22 cellular contexts compared by ENCODE assay signal in the genomic region with DNA sequence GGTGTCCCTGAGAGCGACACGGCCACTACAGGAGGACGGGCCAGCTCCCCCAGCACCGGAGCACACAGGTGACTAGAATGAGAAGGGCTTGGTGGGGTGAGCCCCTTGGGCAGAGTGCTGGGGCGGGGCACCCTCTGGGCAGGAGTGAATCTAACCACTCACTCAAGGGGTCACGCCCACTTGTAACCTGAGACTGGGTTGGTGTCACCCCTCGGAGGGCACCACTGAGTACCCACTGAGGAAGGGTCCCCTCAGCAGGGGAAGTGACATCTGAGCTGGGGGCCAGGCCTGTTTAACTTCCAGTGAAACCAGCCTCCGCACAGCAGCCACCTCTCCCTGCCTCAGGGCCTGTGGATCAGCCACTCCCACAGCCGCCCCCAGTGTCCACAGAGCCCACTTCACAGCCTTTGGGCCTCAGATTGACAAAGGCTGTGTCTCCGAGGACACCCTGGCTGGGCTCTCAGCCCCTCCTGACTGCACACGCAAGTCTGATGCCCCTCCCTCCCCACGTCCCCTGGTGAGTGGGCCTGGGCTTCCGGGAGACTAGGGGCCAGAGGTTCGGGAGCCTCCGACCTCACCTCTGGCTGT. TPM values are rescaled to one million over a fixed set of nuclear protein-coding genes. Genes with fewer than 3 reads are reported as not detected.
DNase-seq lines count a peak whose midpoint lies in the region; ATAC-seq and TF ChIP-seq lines count a peak whose summit lies in the region.
"Had no signal": no experiment of that assay in that cellular context is flagged by ENCODE, and none has a peak within 500 bp of the region (broad histone marks: within the 10 kb centered on the region; RNA-seq: fewer than 3 reads in every experiment).

No MANE protein-coding gene starts in this region.

- ATAC-seq in HCT116 (no peak; the same call in 1 of the 2 replicates), GM19397 (IDR thresholded peaks at IDR 0.05; ENCODE audit: unreplicated experiment) (no peak), left cardiac atrium (no peak)
- ATAC-seq: A549, Right ventricle myocardium inferior had no signal

- no peak for DNase-seq in HCT116 (ENCODE audit: low read depth, low spot score)
- DNase-seq in hepatocyte (ENCODE audit: low spot score) = peak; percentile 3
- peak; percentile 84 for DNase-seq in osteoblast (ENCODE audit: insufficient read length, low spot score, missing footprints)
- DNase-seq in tibial artery = no peak
- no peak for DNase-seq in mesenteric fat pad (ENCODE audit: low spot score)
- DNase-seq in left cardiac atrium = no peak
- DNase-seq: CD4-positive, alpha-beta memory T cell; DMS153; GF-D8; Karpas-422; NCI-H1092 treated with DMSO at 0.1 percent for 48 hours; NCI-H146; NCI-H2029 treated with DMSO at 0.1 percent for 48 hours; NCI-H446 treated with DMSO at 0.1 percent for 48 hours; Peyer's patch had no signal

- H3K27me3 ChIP-seq in HCT116 (ENCODE audit: insufficient read depth, low read length) (no peaks in the 10 kb centered on the region), hepatocyte (no peaks in the 10 kb centered on the region), osteoblast (ENCODE audit: insufficient read depth, low read length) (no peaks in the 10 kb centered on the region), tibial artery (no peaks in the 10 kb centered on the region)
- H3K27me3 ChIP-seq: Peyer's patch had no signal

- no peak overlapping the region for H3K4me2 ChIP-seq in HCT116 (ENCODE audit: low read length)
- H3K4me2 ChIP-seq in hepatocyte = no peak overlapping the region
- no peak overlapping the region for H3K4me2 ChIP-seq in osteoblast (ENCODE audit: insufficient read depth, low read length)
- H3K4me2 ChIP-seq: A549 had no signal

- TF ChIP-seq RAD21 in HCT116 (IDR thresholded peaks at IDR 0.05; ENCODE audit: low read depth) = no peak

- BruUV-seq in HCT116 (replicated peaks; lab: Mats Ljungman, UMichigan) = no TSS peak

- H3K27ac ChIP-seq in HCT116 (ENCODE audit: low read depth, low read length) = peak overlapping the region; percentile 18; the same call in 1 of the 2 replicates
- peak overlapping the region; percentile 88 for H3K27ac ChIP-seq in angular gyrus (ENCODE audit: low read depth, low read length)
- H3K27ac ChIP-seq in hepatocyte = no peak overlapping the region
- H3K27ac ChIP-seq in osteoblast (ENCODE audit: low read depth, low read length) = no peak overlapping the region
- no peak overlapping the region for H3K27ac ChIP-seq in tibial artery
- H3K27ac ChIP-seq: Peyer's patch had no signal

- POLR2A ChIA-PET in HCT116 (lab: Charles Lee) = no interaction called here

- no peaks in the 10 kb centered on the region for H3K9me3 ChIP-seq in HCT116 (ENCODE audit: control insufficient read depth in 1 of 2, insufficient read depth in 1 of 2, low read depth in 1 of 2, low read length in 2 of 2)
- no peaks in the 10 kb centered on the region for H3K9me3 ChIP-seq in hepatocyte (ENCODE audit: low read depth)
- H3K9me3 ChIP-seq in osteoblast (ENCODE audit: low read depth, low read length) = no peaks in the 10 kb centered on the region
- no peaks in the 10 kb centered on the region for H3K9me3 ChIP-seq in tibial artery
- H3K9me3 ChIP-seq: A549, Peyer's patch had no signal

- no peak overlapping the region for H2AFZ ChIP-seq in HCT116 (ENCODE audit: low read depth, low read length, poor library complexity, severe bottlenecking)
- H2AFZ ChIP-seq in hepatocyte = no peak overlapping the region
- H2AFZ ChIP-seq in osteoblast (ENCODE audit: low read length) = no peak overlapping the region

- H4K20me1 ChIP-seq in HCT116 (ENCODE audit: insufficient read depth) = no peaks in the 10 kb centered on the region
- peaks cover 39% of the 10 kb centered on the region for H4K20me1 ChIP-seq in hepatocyte (ENCODE audit: insufficient read depth, poor library complexity, severe bottlenecking)
- peaks cover 65% of the 10 kb centered on the region for H4K20me1 ChIP-seq in osteoblast (ENCODE audit: insufficient read depth, low read length)

- 78% methylated on average over 15 of the region's 15 CpGs for WGBS in hepatocyte (ENCODE audit: low lambda C conversion rate, missing lambda C conversion rate)

- CTCF ChIA-PET in HCT116 (lab: Charles Lee) = no interaction called here

- no peak for TF ChIP-seq POLR2A in HCT116 (IDR thresholded peaks at IDR 0.05; ENCODE audit: borderline replicate concordance, extremely low read depth, insufficient read depth, insufficient read length)

- H3K9ac ChIP-seq in HCT116 (ENCODE audit: low read length) = no peak overlapping the region

- H3K9me2 ChIP-seq in HCT116 (ENCODE audit: insufficient read depth) = no peaks in the 10 kb centered on the region
- H3K9me2 ChIP-seq in hepatocyte (replicated peaks; ENCODE audit: insufficient read depth) = no peaks in the 10 kb centered on the region

- H3K4me1 ChIP-seq in HCT116 (ENCODE audit: control insufficient read depth in 1 of 2, insufficient read depth in 2 of 2, low read length in 2 of 2) (peaks cover 8 to 21% of the 10 kb centered on the region in 2 experiments), hepatocyte (ENCODE audit: insufficient read depth) (peaks cover 13% of the 10 kb centered on the region), osteoblast (ENCODE audit: insufficient read depth, low read length) (peaks cover 20% of the 10 kb centered on the region), tibial artery (peaks cover 0 to 38% (median 20%) of the 10 kb centered on the region in 4 donors)

- no peak for TF ChIP-seq CTCF in HCT116 (IDR thresholded peaks at IDR 0.05 in 2 of 3, conservative IDR thresholded peaks at IDR 0.05 in 1 of 3; ENCODE audit: borderline replicate concordance in 1 of 3, insufficient read depth in 1 of 3, low read depth in 2 of 3, low read length in 2 of 3)
- no peak for TF ChIP-seq CTCF in hepatocyte (IDR thresholded peaks at IDR 0.05; ENCODE audit: poor library complexity)
- no peak for TF ChIP-seq CTCF in osteoblast (IDR thresholded peaks at IDR 0.05; ENCODE audit: extremely low read depth, low read depth, low read length)
- no peak for TF ChIP-seq CTCF in tibial artery (IDR thresholded peaks at IDR 0.05)

- RAD21 ChIA-PET in HCT116 (lab: Charles Lee; ENCODE audit: low non-redundant PET in 1 of 2, low total read pairs in 2 of 2, uncharacterized antibody in 2 of 2, unreplicated experiment in 2 of 2) = no interaction called here

- intact Hi-C loops in HCT116 (cut with micrococcal nuclease) (no loop called here), tibial artery (cut with DNase I; ENCODE audit: low total_unique reads) (no loop called here), left cardiac atrium (cut with DNase I) (no loop called here)

- H3K4me3 ChIP-seq in HCT116 (replicated peaks in 1 of 2; ENCODE audit: low read depth in 1 of 2, low read length in 2 of 2) (no peak overlapping the region), hepatocyte (no peak overlapping the region), osteoblast (ENCODE audit: insufficient read depth, low read length) (no peak overlapping the region), tibial artery (no peak overlapping the region)
- H3K4me3 ChIP-seq: A549, Peyer's patch had no signal

- H3K36me3 ChIP-seq in HCT116 (ENCODE audit: control insufficient read depth in 1 of 2, insufficient read depth in 2 of 2, low read length in 2 of 2) = peaks cover 19 to 50% of the 10 kb centered on the region in 2 experiments
- H3K36me3 ChIP-seq in hepatocyte (replicated peaks; ENCODE audit: insufficient read depth, low read depth) = no peaks in the 10 kb centered on the region
- peaks cover 50% of the 10 kb centered on the region for H3K36me3 ChIP-seq in osteoblast (ENCODE audit: insufficient read depth, low read length)
- peaks cover 6 to 80% (median 44%) of the 10 kb centered on the region in 3 donors for H3K36me3 ChIP-seq in tibial artery

- H3K79me2 ChIP-seq in HCT116 (ENCODE audit: insufficient read depth, low read length) = peaks cover 60% of the 10 kb centered on the region
- peaks cover 40% of the 10 kb centered on the region for H3K79me2 ChIP-seq in hepatocyte
- peaks cover 72% of the 10 kb centered on the region for H3K79me2 ChIP-seq in osteoblast (ENCODE audit: insufficient read depth, low read length)

TF ChIP-seq in HCT116, 20 proteins besides CTCF, POLR2A, EP300 and RAD21:
- TF ChIP-seq EZH2 (IDR thresholded peaks at IDR 0.05) (no peak), ELF1 (IDR thresholded peaks at IDR 0.05; ENCODE audit: borderline replicate concordance, low read depth) (no peak), ATF3 (IDR thresholded peaks at IDR 0.05) (no peak), CEBPB (IDR thresholded peaks at IDR 0.05; ENCODE audit: low read depth) (no peak)
- TF ChIP-seq, protein P1, sequence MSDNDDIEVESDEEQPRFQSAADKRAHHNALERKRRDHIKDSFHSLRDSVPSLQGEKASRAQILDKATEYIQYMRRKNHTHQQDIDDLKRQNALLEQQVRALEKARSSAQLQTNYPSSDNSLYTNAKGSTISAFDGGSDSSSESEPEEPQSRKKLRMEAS (IDR thresholded peaks at IDR 0.05) = no peak

RNA-seq across cellular contexts. Expression of gene GATD1, which starts 5.6 kb away (rescaled TPM):
- total RNA-seq in HCT116 (2021; ENCODE audit: unreplicated experiment) (88.7 TPM), hepatocyte (21.4 and 24.2 TPM in 2 replicates), osteoblast (31.5 and 37.3 TPM in 2 replicates), mesenteric fat pad (54.1 TPM), left cardiac atrium (10 to 100 TPM; 29.8 to 43.5 TPM)
- polyA plus RNA-seq in HCT116 (2012) = 31.8 and 45.0 TPM in 2 replicates
- 21.6 and 29.0 TPM in 2 replicates for polyA plus RNA-seq in hepatocyte

RNA-seq across cellular contexts. Expression of gene CEND1, which starts 18.2 kb away (rescaled TPM):
- 0.27 TPM for total RNA-seq in HCT116 (2021; ENCODE audit: unreplicated experiment)
- 0.08 and 0.10 TPM in 2 replicates for polyA plus RNA-seq in HCT116 (2012)
- not detected in 2 replicates for total RNA-seq in hepatocyte
- 0.39 TPM in 1 of 2 replicates, not detected in the other for polyA plus RNA-seq in hepatocyte
- total RNA-seq in osteoblast = not detected in 2 replicates
- not detected for total RNA-seq in mesenteric fat pad
- total RNA-seq in left cardiac atrium = under 1 TPM in 1 of 2 donors, not detected in 1; 0.58 TPM
- total RNA-seq: H4, HT-29, MCF 10A, Peyer's patch, Right ventricle myocardium inferior had no signal
- polyA plus RNA-seq: CD4-positive, alpha-beta memory T cell had no signal

RNA-seq across cellular contexts. Expression of gene TALDO1, which starts 24.4 kb away (rescaled TPM):
- total RNA-seq in HCT116 (2021; ENCODE audit: unreplicated experiment) (242 TPM), hepatocyte (132 and 137 TPM in 2 replicates), osteoblast (204 TPM in 2 replicates), mesenteric fat pad (277 TPM), left cardiac atrium (100 to 1,000 TPM; 107 to 121 TPM)
- polyA plus RNA-seq in HCT116 (2012) = 186 and 202 TPM in 2 replicates
- 161 and 178 TPM in 2 replicates for polyA plus RNA-seq in hepatocyte

RNA-seq across cellular contexts. Expression of gene SLC25A22, which starts 26.4 kb away (rescaled TPM):
- total RNA-seq in HCT116 (2021; ENCODE audit: unreplicated experiment) (62.0 TPM), hepatocyte (11.1 and 16.2 TPM in 2 replicates), osteoblast (8.0 and 9.0 TPM in 2 replicates), mesenteric fat pad (26.3 TPM), left cardiac atrium (10 to 100 TPM in 1 of 2 donors, 1 to 10 TPM in 1; 6.5 to 11.6 TPM)
- 39.4 and 52.2 TPM in 2 replicates for polyA plus RNA-seq in HCT116 (2012)
- polyA plus RNA-seq in hepatocyte = 19.7 and 23.7 TPM in 2 replicates

RNA-seq across cellular contexts. Expression of gene PIDD1, which starts 33.3 kb away (rescaled TPM):
- total RNA-seq in HCT116 (2021; ENCODE audit: unreplicated experiment) (41.5 TPM), hepatocyte (7.1 and 11.1 TPM in 2 replicates), osteoblast (5.9 and 6.5 TPM in 2 replicates), mesenteric fat pad (10.2 TPM), left cardiac atrium (1 to 10 TPM; 8.5 to 9.1 TPM)
- polyA plus RNA-seq in HCT116 (2012) = 28.2 and 28.3 TPM in 2 replicates
- 16.3 and 29.5 TPM in 2 replicates for polyA plus RNA-seq in hepatocyte

Comparison
In these comparisons a context has a peak if more than half of its experiments do, and no peak if none do; other contexts are left out.
1. DNase-seq: peak in hepatocyte (single experiment) and osteoblast (single experiment); none in HCT116 (single experiment), tibial artery (0 of 2), mesenteric fat pad (single experiment) and left cardiac atrium (single experiment).
2. H3K27ac ChIP-seq: peak in HCT116 (single experiment) and angular gyrus (single experiment); none in hepatocyte (single experiment), osteoblast (single experiment) and tibial artery (0 of 2).